ENCODE assay signal across 31 cellular contexts in the genomic region with DNA sequence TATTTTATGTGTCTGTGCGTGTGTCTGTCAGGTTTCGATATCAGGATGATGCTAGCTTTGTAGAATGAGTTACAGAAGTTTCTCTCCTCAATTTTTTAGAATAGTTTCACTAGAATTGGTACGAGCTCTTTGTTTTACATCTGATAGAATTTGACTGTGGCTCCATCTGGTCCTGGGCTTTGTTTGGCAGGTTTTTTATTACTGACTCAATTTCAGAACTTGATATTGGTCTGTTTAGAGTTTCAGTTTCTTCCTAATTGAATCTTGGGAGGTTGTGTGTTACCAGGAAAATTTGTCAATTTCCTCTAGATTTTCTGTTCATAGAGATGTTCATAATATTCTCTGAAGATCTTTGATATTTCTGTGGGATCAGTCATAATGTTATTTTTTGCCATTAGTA.
"Had no signal": no experiment of that assay in that cellular context is flagged by ENCODE, and none has a peak within 500 bp of the region (broad histone marks: within the 10 kb centered on the region; RNA-seq: fewer than 3 reads in every experiment).

No MANE protein-coding gene starts in this region.

- H3K4me3 Mint-ChIP-seq: immature natural killer cell; naive thymus-derived CD4-positive, alpha-beta T cell; natural killer cell treated with Interleukin-12 subunit alpha and Interleukin-12 subunit beta and Interleukin-15 and Interleukin-18, amount 100 ng/mL, for 72 hours; stimulated activated naive B cell treated with anti-CD40 and anti-IgM and Interleukin-4, amounts not matched to agents 10 μg/mL and 1 μg/mL and 100 μg/mL, for 72 hours had no signal

- FAIRE-seq: islet of Langerhans, kidney, pancreas, urothelium cell line had no signal

- H3K36me3 ChIP-seq: left lung, lower lobe of right lung, pancreas, prostate gland, stomach, thoracic aorta, tibial artery, upper lobe of right lung had no signal

- H3K27ac ChIP-seq: left lung, lower lobe of right lung, pancreas, prostate gland, stomach, thoracic aorta, tibial artery, upper lobe of right lung had no signal

- H3K27me3 ChIP-seq: left lung, pancreas, stomach, tibial artery, upper lobe of right lung had no signal

- H3K36me3 Mint-ChIP-seq: immature natural killer cell; naive thymus-derived CD4-positive, alpha-beta T cell; stimulated activated naive B cell treated with anti-CD40 and anti-IgM and Interleukin-4, amounts not matched to agents 10 μg/mL and 1 μg/mL and 100 μg/mL, for 72 hours had no signal

- H3K27me3 Mint-ChIP-seq: naive thymus-derived CD4-positive, alpha-beta T cell; natural killer cell treated with Interleukin-12 subunit alpha and Interleukin-12 subunit beta and Interleukin-15 and Interleukin-18, amount 100 ng/mL, for 72 hours; stimulated activated naive B cell treated with anti-CD40 and anti-IgM and Interleukin-4, amounts not matched to agents 10 μg/mL and 1 μg/mL and 100 μg/mL, for 72 hours had no signal

- H3K4me3 ChIP-seq: left lung, lower lobe of right lung, mucosa of descending colon, pancreas, prostate gland, skin epidermis, stomach, thoracic aorta, tibial artery, upper lobe of right lung had no signal

- H3K27ac Mint-ChIP-seq: immature natural killer cell; naive thymus-derived CD4-positive, alpha-beta T cell; natural killer cell treated with Interleukin-12 subunit alpha and Interleukin-12 subunit beta and Interleukin-15 and Interleukin-18, amount 100 ng/mL, for 72 hours; stimulated activated naive B cell treated with anti-CD40 and anti-IgM and Interleukin-4, amounts not matched to agents 10 μg/mL and 1 μg/mL and 100 μg/mL, for 72 hours had no signal

- H3K9me3 ChIP-seq: lower lobe of right lung, mucosa of descending colon, pancreas, prostate gland, thoracic aorta, tibial artery, upper lobe of right lung had no signal

- ATAC-seq: left colon; left lung; lower lobe of right lung; mucosa of descending colon; naive thymus-derived CD4-positive, alpha-beta T cell; natural killer cell treated with Interleukin-12 subunit alpha and Interleukin-12 subunit beta and Interleukin-15 and Interleukin-18, amount 100 ng/mL, for 72 hours; pancreas; right cardiac atrium; sciatic nerve; stimulated activated naive B cell treated with anti-CD40 and anti-IgM and Interleukin-4, amounts not matched to agents 10 μg/mL and 1 μg/mL and 100 μg/mL, for 72 hours; stimulated activated naive CD8-positive, alpha-beta T cell treated with anti-CD3 and anti-CD28 coated beads, Interleukin-15, Interleukin-2, amounts not matched to agents 100 U/mL and 50 U/mL, for 24 hours; upper lobe of right lung had no signal

- H3K4me1 Mint-ChIP-seq: immature natural killer cell; naive thymus-derived CD4-positive, alpha-beta T cell; stimulated activated naive B cell treated with anti-CD40 and anti-IgM and Interleukin-4, amounts not matched to agents 10 μg/mL and 1 μg/mL and 100 μg/mL, for 72 hours had no signal

- H3K4me1 ChIP-seq: left lung, lower lobe of right lung, pancreas, prostate gland, stomach, tibial artery, upper lobe of right lung had no signal

- DNase-seq: hypothalamus; immature natural killer cell; kidney; left colon; left lung; lower lobe of right lung; midbrain; mucosa of descending colon; naive thymus-derived CD4-positive, alpha-beta T cell; nucleus accumbens; pancreas; posterior cingulate gyrus; retina; right cardiac atrium; stimulated activated CD4-positive, alpha-beta T cell treated with anti-CD3 and anti-CD28 coated beads, Interleukin-12 subunit alpha, Interleukin-12 subunit beta, amount 100 ng/mL, for 4 hours; stimulated activated CD4-positive, alpha-beta T cell treated with anti-CD3 and anti-CD28 coated beads, Interleukin-15, amount 100 ng/mL, for 24 hours; stimulated activated CD4-positive, alpha-beta T cell treated with anti-CD3 and anti-CD28 coated beads, Interleukin-2, amount 100 ng/mL, for 24 hours; stimulated activated CD4-positive, alpha-beta T cell treated with anti-CD3 and anti-CD28 coated beads, Interleukin-4, amount 100 ng/mL, for 1 hour; stimulated activated naive B cell treated with anti-CD40 and anti-IgM and Interleukin-4, amounts not matched to agents 10 μg/mL and 1 μg/mL and 100 μg/mL, for 72 hours; stimulated activated naive CD8-positive, alpha-beta T cell treated with anti-CD3 and anti-CD28 coated beads, Interleukin-15, Interleukin-2, amounts not matched to agents 100 U/mL and 50 U/mL, for 24 hours; stomach; tibial artery; trophoblast cell; upper lobe of right lung had no signal
